In genomic region chr18:28281400-28281799, GRCh38 we compare ENCODE assay signal across 15 cellular contexts.
"Had no signal": no experiment of that assay in that cellular context is flagged by ENCODE, and none has a peak within 500 bp of the region (broad histone marks: within the 10 kb centered on the region; RNA-seq: fewer than 3 reads in every experiment).

No MANE protein-coding gene starts in this region.

- H3K36me3 ChIP-seq: gastroesophageal sphincter, left ventricle myocardium inferior, neutrophil, thoracic aorta, upper lobe of right lung had no signal

- H3K4me3 Mint-ChIP-seq: activated naive CD4-positive, alpha-beta T cell treated with anti-CD3 and anti-CD28 coated beads for 36 hours; activated naive CD8-positive, alpha-beta T cell treated with anti-CD3 and anti-CD28 coated beads, Interleukin-2, amount 50 U/mL, for 24 hours; naive thymus-derived CD8-positive, alpha-beta T cell had no signal

- H3K4me1 ChIP-seq: gastroesophageal sphincter, left ventricle myocardium inferior, upper lobe of right lung had no signal

- H3K27me3 Mint-ChIP-seq: activated naive CD8-positive, alpha-beta T cell treated with anti-CD3 and anti-CD28 coated beads, Interleukin-2, amount 50 U/mL, for 24 hours; naive thymus-derived CD8-positive, alpha-beta T cell had no signal

- H3K27ac Mint-ChIP-seq: activated naive CD4-positive, alpha-beta T cell treated with anti-CD3 and anti-CD28 coated beads for 36 hours; activated naive CD8-positive, alpha-beta T cell treated with anti-CD3 and anti-CD28 coated beads, Interleukin-2, amount 50 U/mL, for 24 hours; activated T-helper 2 cell treated with anti-CD3 and anti-CD28 coated beads, Interferon-gamma antibody, Interleukin-2, Interleukin-4, amounts not matched to agents 10 μg/mL and 5 μg/mL and 100 μg/mL, durations not matched to agents 14 hours and 24 hours and 36 hours had no signal

- H3K4me3 ChIP-seq: dorsolateral prefrontal cortex, gastroesophageal sphincter, left ventricle myocardium inferior, thoracic aorta, upper lobe of right lung had no signal

- H3K9me3 ChIP-seq: gastroesophageal sphincter, left ventricle myocardium inferior, neutrophil, thoracic aorta, upper lobe of right lung had no signal

- H3K36me3 Mint-ChIP-seq: naive thymus-derived CD8-positive, alpha-beta T cell had no signal

- H3K27ac ChIP-seq: dorsolateral prefrontal cortex, gastroesophageal sphincter, left ventricle myocardium inferior, neutrophil, thoracic aorta, upper lobe of right lung had no signal

- H3K4me1 Mint-ChIP-seq: activated naive CD8-positive, alpha-beta T cell treated with anti-CD3 and anti-CD28 coated beads, Interleukin-2, amount 50 U/mL, for 24 hours; naive thymus-derived CD8-positive, alpha-beta T cell had no signal

- ATAC-seq: activated naive CD8-positive, alpha-beta T cell treated with anti-CD3 and anti-CD28 coated beads, Interleukin-2, amount 50 U/mL, for 24 hours; gastroesophageal sphincter; naive thymus-derived CD8-positive, alpha-beta T cell had no signal

- DNase-seq: activated CD4-positive, alpha-beta T cell treated with anti-CD3 and anti-CD28 coated beads for 1 hour; activated CD4-positive, alpha-beta T cell treated with anti-CD3 and anti-CD28 coated beads, Interleukin-2, amount 50 U/mL, for 4 hours; activated naive CD4-positive, alpha-beta T cell treated with anti-CD3 and anti-CD28 coated beads for 36 hours; activated naive CD8-positive, alpha-beta T cell treated with anti-CD3 and anti-CD28 coated beads, Interleukin-2, amount 50 U/mL, for 24 hours; dorsolateral prefrontal cortex; left ventricle myocardium inferior; naive thymus-derived CD8-positive, alpha-beta T cell; stimulated activated CD4-positive, alpha-beta T cell treated with anti-CD3 and anti-CD28 coated beads, Interleukin-12 subunit alpha, Interleukin-12 subunit beta, amount 100 ng/mL, for 4 hours; stimulated activated CD4-positive, alpha-beta T cell treated with anti-CD3 and anti-CD28 coated beads, Interleukin-2, amount 100 ng/mL, for 24 hours; T-helper 9 cell; upper lobe of right lung had no signal

- H3K27me3 ChIP-seq: dorsolateral prefrontal cortex, gastroesophageal sphincter, neutrophil, upper lobe of right lung had no signal
